13 cellular contexts compared by ENCODE assay signal in the genomic region with DNA sequence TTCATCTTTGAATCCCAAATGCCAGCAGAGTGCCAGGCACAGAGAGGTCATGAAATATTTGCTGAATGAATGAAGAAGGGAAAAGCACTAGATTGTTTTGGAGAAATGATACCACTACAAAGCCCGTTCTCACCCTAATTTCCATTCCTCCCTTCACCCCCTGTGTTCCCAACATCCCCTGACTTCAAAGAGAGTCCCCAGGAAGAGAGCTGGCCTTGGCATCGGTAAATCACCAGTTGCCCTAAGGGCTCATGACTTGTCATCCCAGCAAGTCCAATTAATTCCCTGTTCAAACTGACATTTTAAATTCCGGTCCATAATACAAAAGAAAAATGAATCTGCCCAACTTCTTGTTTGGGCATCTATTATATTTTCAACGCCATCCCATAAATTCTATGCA.
"Had no signal": no experiment of that assay in that cellular context is flagged by ENCODE, and none has a peak within 500 bp of the region (broad histone marks: within the 10 kb centered on the region; RNA-seq: fewer than 3 reads in every experiment).

No MANE protein-coding gene starts in this region.

- H3K4me1 Mint-ChIP-seq: stimulated activated memory B cell treated with anti-CD40 and anti-IgM and Interleukin-4, amounts not matched to agents 10 μg/mL and 1 μg/mL and 100 μg/mL, for 72 hours had no signal

- DNase-seq: activated CD4-positive, alpha-beta memory T cell treated with anti-CD3 and anti-CD28 coated beads, Interleukin-2, amount 10 ng/mL, durations not matched to agents 7 days and 5 days; activated CD4-positive, alpha-beta T cell treated with anti-CD3 and anti-CD28 coated beads for 36 hours; activated naive CD4-positive, alpha-beta T cell treated with anti-CD3 and anti-CD28 coated beads, Interleukin-2, amount 50 U/mL, for 16 hours; activated T-cell treated with anti-CD3 and anti-CD28 coated beads, Interleukin-2, amount 50 U/mL, for 24 hours; adrenal gland; glutamatergic neuron; hypothalamus; left ventricle myocardium superior; mesendoderm; ovary; T-helper 1 cell; T1000 had no signal

- H3K36me3 Mint-ChIP-seq: stimulated activated memory B cell treated with anti-CD40 and anti-IgM and Interleukin-4, amounts not matched to agents 10 μg/mL and 1 μg/mL and 100 μg/mL, for 72 hours had no signal

- H3K27ac Mint-ChIP-seq: activated CD4-positive, alpha-beta memory T cell treated with anti-CD3 and anti-CD28 coated beads, Interleukin-2, amount 10 ng/mL, durations not matched to agents 7 days and 5 days; activated CD4-positive, alpha-beta T cell treated with anti-CD3 and anti-CD28 coated beads for 36 hours; activated T-cell treated with anti-CD3 and anti-CD28 coated beads, Interleukin-2, amount 50 U/mL, for 24 hours; stimulated activated memory B cell treated with anti-CD40 and anti-IgM and Interleukin-4, amounts not matched to agents 10 μg/mL and 1 μg/mL and 100 μg/mL, for 72 hours had no signal

- ATAC-seq: activated CD4-positive, alpha-beta T cell treated with anti-CD3 and anti-CD28 coated beads for 36 hours; left ventricle myocardium superior; stimulated activated memory B cell treated with anti-CD40 and anti-IgM and Interleukin-4, amounts not matched to agents 10 μg/mL and 1 μg/mL and 100 μg/mL, for 72 hours had no signal

- H3K9me3 Mint-ChIP-seq: activated CD4-positive, alpha-beta memory T cell treated with anti-CD3 and anti-CD28 coated beads, Interleukin-2, amount 10 ng/mL, durations not matched to agents 7 days and 5 days; activated T-cell treated with anti-CD3 and anti-CD28 coated beads, Interleukin-2, amount 50 U/mL, for 24 hours; stimulated activated memory B cell treated with anti-CD40 and anti-IgM and Interleukin-4, amounts not matched to agents 10 μg/mL and 1 μg/mL and 100 μg/mL, for 72 hours had no signal

- H3K4me3 Mint-ChIP-seq: activated CD4-positive, alpha-beta memory T cell treated with anti-CD3 and anti-CD28 coated beads, Interleukin-2, amount 10 ng/mL, durations not matched to agents 7 days and 5 days; activated CD4-positive, alpha-beta T cell treated with anti-CD3 and anti-CD28 coated beads for 36 hours; activated T-cell treated with anti-CD3 and anti-CD28 coated beads, Interleukin-2, amount 50 U/mL, for 24 hours; stimulated activated memory B cell treated with anti-CD40 and anti-IgM and Interleukin-4, amounts not matched to agents 10 μg/mL and 1 μg/mL and 100 μg/mL, for 72 hours had no signal
